23 cellular contexts compared by ENCODE assay signal in the genomic region with DNA sequence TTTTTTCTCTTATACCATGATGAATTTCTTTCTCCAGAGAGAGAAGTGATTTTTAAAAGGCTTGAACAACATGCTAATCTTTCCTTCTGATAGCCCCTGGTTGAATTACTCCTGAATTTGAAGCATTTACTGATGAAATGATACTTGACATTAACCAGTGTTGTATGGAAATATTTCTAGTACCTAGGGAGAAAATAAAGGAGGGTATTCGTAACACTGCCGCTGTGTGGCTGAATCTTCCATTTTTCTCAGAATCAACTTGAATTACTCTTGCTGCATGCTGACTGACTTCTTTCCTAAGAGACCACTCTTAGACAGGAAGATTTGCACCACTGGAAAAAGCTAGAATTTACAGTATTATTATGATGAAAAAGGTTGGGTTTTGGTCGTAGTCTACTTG.
"Had no signal": no experiment of that assay in that cellular context is flagged by ENCODE, and none has a peak within 500 bp of the region (broad histone marks: within the 10 kb centered on the region; RNA-seq: fewer than 3 reads in every experiment).

No MANE protein-coding gene starts in this region.

- H3K27me3 ChIP-seq: gastrocnemius medialis, right atrium auricular region, stomach, thyroid gland, vagina had no signal

- H3K36me3 ChIP-seq: gastrocnemius medialis, prostate gland, right atrium auricular region, stomach, thyroid gland, vagina had no signal

- H3K36me3 Mint-ChIP-seq: memory B cell; naive B cell; natural killer cell treated with Interleukin-12 subunit alpha and Interleukin-12 subunit beta and Interleukin-15 and Interleukin-18, amount 100 ng/mL, for 72 hours; stimulated activated effector memory CD8-positive, alpha-beta T cell treated with anti-CD3 and anti-CD28 coated beads, Interleukin-12 subunit alpha, Interleukin-12 subunit beta, amount 100 ng/mL, for 72 hours had no signal

- H3K4me1 Mint-ChIP-seq: memory B cell; naive B cell; stimulated activated effector memory CD8-positive, alpha-beta T cell treated with anti-CD3 and anti-CD28 coated beads, Interleukin-12 subunit alpha, Interleukin-12 subunit beta, amount 100 ng/mL, for 72 hours had no signal

- H3K4me3 Mint-ChIP-seq: memory B cell; naive B cell; natural killer cell treated with Interleukin-12 subunit alpha and Interleukin-12 subunit beta and Interleukin-15 and Interleukin-18, amount 100 ng/mL, for 72 hours; stimulated activated effector memory CD8-positive, alpha-beta T cell treated with anti-CD3 and anti-CD28 coated beads, Interleukin-12 subunit alpha, Interleukin-12 subunit beta, amount 100 ng/mL, for 72 hours had no signal

- H3K27me3 Mint-ChIP-seq: memory B cell; natural killer cell treated with Interleukin-12 subunit alpha and Interleukin-12 subunit beta and Interleukin-15 and Interleukin-18, amount 100 ng/mL, for 72 hours had no signal

- H3K4me3 ChIP-seq: dorsolateral prefrontal cortex, gastrocnemius medialis, lung, mucosa of descending colon, prostate gland, right atrium auricular region, stomach, thyroid gland, vagina had no signal

- DNase-seq: dorsolateral prefrontal cortex; effector CD4-positive, alpha-beta T cell; foreskin fibroblast; gastrocnemius medialis; head of caudate nucleus; mucosa of descending colon; naive B cell; nucleus accumbens; stimulated activated CD4-positive, alpha-beta T cell treated with anti-CD3 and anti-CD28 coated beads, Interleukin-2, amount 100 ng/mL, for 24 hours; stimulated activated CD4-positive, alpha-beta T cell treated with anti-CD3 and anti-CD28 coated beads, Interleukin-4, amount 100 ng/mL, for 24 hours; stimulated activated naive CD4-positive, alpha-beta T cell treated with Interleukin-2 at 50 U/mL for 16 hours; stomach; thyroid gland; trophoblast cell had no signal

- H3K27ac Mint-ChIP-seq: memory B cell; naive B cell; natural killer cell treated with Interleukin-12 subunit alpha and Interleukin-12 subunit beta and Interleukin-15 and Interleukin-18, amount 100 ng/mL, for 72 hours; stimulated activated effector memory CD8-positive, alpha-beta T cell treated with anti-CD3 and anti-CD28 coated beads, Interleukin-12 subunit alpha, Interleukin-12 subunit beta, amount 100 ng/mL, for 72 hours had no signal

- H3K27ac ChIP-seq: dorsolateral prefrontal cortex, gastrocnemius medialis, prostate gland, right atrium auricular region, stomach, thyroid gland, vagina had no signal

- H3K4me1 ChIP-seq: prostate gland, right atrium auricular region, stomach, thyroid gland, vagina had no signal

- H3K9me3 ChIP-seq: gastrocnemius medialis, mucosa of descending colon, prostate gland, right atrium auricular region, stomach, thyroid gland, vagina had no signal

- ATAC-seq: gastrocnemius medialis; left lobe of liver; mucosa of descending colon; natural killer cell treated with Interleukin-12 subunit alpha and Interleukin-12 subunit beta and Interleukin-15 and Interleukin-18, amount 100 ng/mL, for 72 hours; sciatic nerve; stimulated activated effector memory CD8-positive, alpha-beta T cell treated with anti-CD3 and anti-CD28 coated beads, Interleukin-12 subunit alpha, Interleukin-12 subunit beta, amount 100 ng/mL, for 72 hours had no signal
